Comparison of ENCODE assay signal across 17 cellular contexts in genomic region chr11:13334068-13334785, GRCh38. TPM values are rescaled to one million over a fixed set of nuclear protein-coding genes. Genes with fewer than 3 reads are reported as not detected.
DNase-seq lines count a peak whose midpoint lies in the region; ATAC-seq and TF ChIP-seq lines count a peak whose summit lies in the region.
"Had no signal": no experiment of that assay in that cellular context is flagged by ENCODE, and none has a peak within 500 bp of the region (broad histone marks: within the 10 kb centered on the region; RNA-seq: fewer than 3 reads in every experiment).

No MANE protein-coding gene starts in this region.

- 70 to 94% (median 83%) methylated on average over 4 of the region's 4 CpGs for WGBS in stomach, 5 donors

- no peak overlapping the region for H3K4me3 Mint-ChIP-seq in activated CD8-positive, alpha-beta memory T cell treated with anti-CD3 and anti-CD28 coated beads, Interleukin-2, amount 10 ng/mL, durations not matched to agents 7 days and 5 days
- peak overlapping the region; percentile 75 for H3K4me3 Mint-ChIP-seq in T-helper 17 cell
- H3K4me3 Mint-ChIP-seq in immature natural killer cell: peak overlapping the region in 3 of 5 donors; percentile 7 to 63 (median 20)
- H3K4me3 Mint-ChIP-seq in chondrocyte (ENCODE audit: unreplicated experiment): no peak overlapping the region
- H3K4me3 Mint-ChIP-seq: stimulated activated memory B cell treated with anti-CD40 and anti-IgM and Interleukin-4, amounts not matched to agents 10 μg/mL and 1 μg/mL and 100 μg/mL, for 72 hours had no signal

- H3K4me3 ChIP-seq in stomach: no peak overlapping the region
- H3K4me3 ChIP-seq: dorsolateral prefrontal cortex, vagina had no signal

- H3K9me3 ChIP-seq in T-helper 17 cell (ENCODE audit: control insufficient read depth, low read length, poor library complexity, severe bottlenecking): no peaks in the 10 kb centered on the region
- H3K9me3 ChIP-seq in stomach: no peaks in the 10 kb centered on the region
- H3K9me3 ChIP-seq: vagina had no signal

- peak overlapping the region in 3 of 5 donors; percentile 12 to 62 (median 33) for H3K27ac ChIP-seq in stomach
- H3K27ac ChIP-seq: HL-60, vagina had no signal

- CTCF ChIA-PET in activated CD8-positive, alpha-beta memory T cell treated with anti-CD3 and anti-CD28 coated beads, Interleukin-2, amount 10 ng/mL, durations not matched to agents 7 days and 5 days (lab: Charles Lee): interaction anchor here (0.8 to 6.9 kb wide), 16 partner anchors 7 to 150 kb away, joined by 3 to 63 read pairs (median 6); no protein-coding TSS in a partner anchor

- TF ChIP-seq EP300 in stomach (IDR thresholded peaks at IDR 0.05): no peak

- intact Hi-C loops in stomach (cut with DNase I; ENCODE audit: low total_unique reads): no loop called here

- H3K27me3 ChIP-seq in stomach: no peaks in the 10 kb centered on the region
- H3K27me3 ChIP-seq: dorsolateral prefrontal cortex, vagina had no signal

- TF ChIP-seq POLR2A in stomach (IDR thresholded peaks at IDR 0.05): no peak

- DNase-seq in activated CD8-positive, alpha-beta memory T cell treated with anti-CD3 and anti-CD28 coated beads, Interleukin-2, amount 10 ng/mL, durations not matched to agents 7 days and 5 days: no peak
- no peak for DNase-seq in activated CD8-positive, alpha-beta memory T cell treated with anti-CD3 and anti-CD28 coated beads, Interleukin-2, amount 50 U/mL, for 48 hours
- DNase-seq in T-helper 17 cell (no peak), immature natural killer cell (no peak), stomach (no peak), NCI-H446 treated with DMSO at 0.1 percent for 48 hours (lab: John Stamatoyannopoulos, UW) (no peak), OCI-M2 (lab: John Stamatoyannopoulos, UW; ENCODE audit: unreplicated experiment) (no peak), chondrocyte (ENCODE audit: low spot score) (no peak)
- DNase-seq: activated CD4-positive, alpha-beta T cell treated with anti-CD3 and anti-CD28 coated beads for 48 hours; dorsolateral prefrontal cortex; NCI-H187; NCI-H69; T-helper 9 cell had no signal

- no peaks in the 10 kb centered on the region for H3K36me3 ChIP-seq in stomach
- H3K36me3 ChIP-seq: vagina had no signal

- H3K27me3 Mint-ChIP-seq in activated CD8-positive, alpha-beta memory T cell treated with anti-CD3 and anti-CD28 coated beads, Interleukin-2, amount 10 ng/mL, durations not matched to agents 7 days and 5 days: no peaks in the 10 kb centered on the region
- H3K27me3 Mint-ChIP-seq in T-helper 17 cell: no peaks in the 10 kb centered on the region
- H3K27me3 Mint-ChIP-seq in immature natural killer cell (ENCODE audit: low read depth in 3 of 3): peaks cover under 1 to 4% (median 2%) of the 10 kb centered on the region in 3 donors
- H3K27me3 Mint-ChIP-seq in chondrocyte (ENCODE audit: low read depth): no peaks in the 10 kb centered on the region
- H3K27me3 Mint-ChIP-seq: stimulated activated memory B cell treated with anti-CD40 and anti-IgM and Interleukin-4, amounts not matched to agents 10 μg/mL and 1 μg/mL and 100 μg/mL, for 72 hours had no signal

- peaks cover 49 to 91% (median 66%) of the 10 kb centered on the region in 4 donors for H3K4me1 ChIP-seq in stomach

- no peak for ATAC-seq in activated CD8-positive, alpha-beta memory T cell treated with anti-CD3 and anti-CD28 coated beads, Interleukin-2, amount 10 ng/mL, durations not matched to agents 7 days and 5 days
- no peak for ATAC-seq in T-helper 17 cell
- ATAC-seq: Right ventricle myocardium inferior had no signal

- peaks cover 4% of the 10 kb centered on the region for H3K36me3 Mint-ChIP-seq in activated CD8-positive, alpha-beta memory T cell treated with anti-CD3 and anti-CD28 coated beads, Interleukin-2, amount 10 ng/mL, durations not matched to agents 7 days and 5 days
- H3K36me3 Mint-ChIP-seq in T-helper 17 cell (ENCODE audit: low read depth) (no peaks in the 10 kb centered on the region), immature natural killer cell (peaks cover 0 to 3% (median 0%) of the 10 kb centered on the region in 3 donors), chondrocyte (ENCODE audit: low read depth) (no peaks in the 10 kb centered on the region)

- peaks cover 75% of the 10 kb centered on the region for H3K4me1 Mint-ChIP-seq in activated CD8-positive, alpha-beta memory T cell treated with anti-CD3 and anti-CD28 coated beads, Interleukin-2, amount 10 ng/mL, durations not matched to agents 7 days and 5 days
- peaks cover 72% of the 10 kb centered on the region for H3K4me1 Mint-ChIP-seq in T-helper 17 cell
- H3K4me1 Mint-ChIP-seq in immature natural killer cell: peaks cover 74 to 92% of the 10 kb centered on the region in 2 donors
- peaks cover 57% of the 10 kb centered on the region for H3K4me1 Mint-ChIP-seq in chondrocyte (ENCODE audit: low read depth)

- H3K9me3 Mint-ChIP-seq in activated CD8-positive, alpha-beta memory T cell treated with anti-CD3 and anti-CD28 coated beads, Interleukin-2, amount 10 ng/mL, durations not matched to agents 7 days and 5 days (ENCODE audit: low read depth): no peaks in the 10 kb centered on the region
- H3K9me3 Mint-ChIP-seq in immature natural killer cell (no peaks in the 10 kb centered on the region), chondrocyte (ENCODE audit: low read depth) (no peaks in the 10 kb centered on the region)
- H3K9me3 Mint-ChIP-seq: stimulated activated memory B cell treated with anti-CD40 and anti-IgM and Interleukin-4, amounts not matched to agents 10 μg/mL and 1 μg/mL and 100 μg/mL, for 72 hours had no signal

- TF ChIP-seq CTCF in stomach (IDR thresholded peaks at IDR 0.05): no peak
- no peak for TF ChIP-seq CTCF in chondrocyte (IDR thresholded peaks at IDR 0.05)

- H3K27ac Mint-ChIP-seq in activated CD8-positive, alpha-beta memory T cell treated with anti-CD3 and anti-CD28 coated beads, Interleukin-2, amount 10 ng/mL, durations not matched to agents 7 days and 5 days: peak overlapping the region; percentile 65
- H3K27ac Mint-ChIP-seq in T-helper 17 cell (peak overlapping the region; percentile 89), immature natural killer cell (peak overlapping the region; percentile 28 to 88 (median 73)), chondrocyte (ENCODE audit: unreplicated experiment) (no peak overlapping the region)

RNA-seq across cellular contexts. Expression of gene BMAL1, which starts 56.6 kb away (rescaled TPM):
- total RNA-seq in activated CD8-positive, alpha-beta memory T cell treated with anti-CD3 and anti-CD28 coated beads, Interleukin-2, amount 10 ng/mL, durations not matched to agents 7 days and 5 days: 10 to 100 TPM; 56.8 to 81.8 TPM
- total RNA-seq in T-helper 17 cell (100 to 1,000 TPM; 143 to 144 TPM), stomach (100 to 1,000 TPM in 1 of 5 donors, 10 to 100 TPM in 3, 1 to 10 TPM in 1; 7.1 to 132 (median 38.0) TPM), chondrocyte (13.0 to 26.3 TPM (median 14.8 TPM) in 3 replicates)
- polyA plus RNA-seq in immature natural killer cell (10 to 100 TPM; 20.2 to 29.6 (median 20.2) TPM), stomach (10 to 100 TPM in 2 of 3 donors, 1 to 10 TPM in 1; 8.4 to 17.1 (median 13.1) TPM)

Comparison
In these comparisons a context has a peak if more than half of its experiments do, and no peak if none do; other contexts are left out.
1. H3K4me3 Mint-ChIP-seq: peak in T-helper 17 cell (single experiment) and immature natural killer cell (3 of 5); none in activated CD8-positive, alpha-beta memory T cell treated with anti-CD3 and anti-CD28 coated beads, Interleukin-2, amount 10 ng/mL, durations not matched to agents 7 days and 5 days (single experiment) and chondrocyte (single experiment).